8 cellular contexts compared by ENCODE assay signal in genomic region chr16:30896890-30897730, GRCh38. TPM values are rescaled to one million over a fixed set of nuclear protein-coding genes. Genes with fewer than 3 reads are reported as not detected.
DNase-seq lines count a peak whose midpoint lies in the region; ATAC-seq, FAIRE-seq and TF ChIP-seq lines count a peak whose summit lies in the region.

No MANE protein-coding gene starts in this region.

- intact Hi-C loops in activated B cell treated with CpG ODN at 0.5 μM for 24 hours (cut with micrococcal nuclease), result loop anchor here (1.0 to 2.0 kb wide), 4 partner anchors 22 to 199 kb away; partner anchors contain the start of genes ZNF646 and ZNF668

- H3K9me3 Mint-ChIP-seq in activated B cell treated with CpG ODN at 0.5 μM for 24 hours, result no peaks in the 10 kb centered on the region

- H3K4me3 Mint-ChIP-seq in activated B cell treated with CpG ODN at 0.5 μM for 24 hours, result peak overlapping the region; percentile 84

- 16 to 19% (median 17%) methylated on average over 27 to 31 of the region's 31 CpGs for WGBS in small intestine, 3 donors

- CTCF ChIA-PET in AG04449 (lab: Yijun Ruan, JAX) (interaction anchor here (1.0 to 9.1 kb wide), 6 partner anchors 20 to 91 kb away, joined by 3 to 116 read pairs (median 4); no protein-coding TSS in a partner anchor), activated B cell treated with CpG ODN at 0.5 μM for 24 hours (lab: Charles Lee) (interaction anchor here (2.2 kb wide), 1 partner anchor 53 kb away, joined by 11 read pairs; no protein-coding TSS in a partner anchor)

- H3K27ac Mint-ChIP-seq in activated B cell treated with CpG ODN at 0.5 μM for 24 hours, result peak overlapping the region; percentile 87

- POLR2A ChIA-PET in AG04449 (lab: Yijun Ruan, JAX), result interaction anchor here (1.3 to 2.6 kb wide), 3 partner anchors 16 to 92 kb away, joined by 5 to 8 read pairs (median 7); no protein-coding TSS in a partner anchor
- POLR2A ChIA-PET in activated B cell treated with CpG ODN at 0.5 μM for 24 hours (lab: Charles Lee), result interaction anchor here (0.6 to 4.5 kb wide), 11 partner anchors 14 to 785 kb away, joined by 3 to 43 read pairs (median 4); partner anchors contain the start of gene VKORC1

- FAIRE-seq in bronchial epithelial cell (lab: Jason Lieb, UNC) (no peak), small intestine (lab: Jason Lieb, UNC) (no peak)

- no peak for DNase-seq in AG04449 (ENCODE audit: low read depth, low spot score)
- peak; percentile 90 for DNase-seq in GM20000 (ENCODE audit: low spot score)
- peak; percentile 38 for DNase-seq in NCI-H1436 treated with DMSO at 0.1 percent for 48 hours (lab: John Stamatoyannopoulos, UW)
- peak; percentile 66 for DNase-seq in activated B cell treated with CpG ODN at 0.5 μM for 24 hours
- DNase-seq in bronchial epithelial cell (ENCODE audit: low read depth), result peak; percentile 73
- DNase-seq in iPS-NIHi7 (ENCODE audit: extremely low spot score), result peak; percentile 86
- peak; percentile 95 for DNase-seq in small intestine
- DNase-seq in OCI-M1 (lab: John Stamatoyannopoulos, UW), result no peak

- no peaks in the 10 kb centered on the region for H3K36me3 Mint-ChIP-seq in activated B cell treated with CpG ODN at 0.5 μM for 24 hours (ENCODE audit: low read depth)

- H3K36me3 ChIP-seq in bronchial epithelial cell (ENCODE audit: control insufficient read depth, insufficient read depth, low read length), result peaks cover 8% of the 10 kb centered on the region
- H3K36me3 ChIP-seq in small intestine (ENCODE audit: control insufficient read depth in 2 of 2, insufficient read depth in 2 of 2, low read length in 2 of 2), result no peaks in the 10 kb centered on the region

- H3K4me1 Mint-ChIP-seq in activated B cell treated with CpG ODN at 0.5 μM for 24 hours, result peaks cover 54% of the 10 kb centered on the region

- H3K4me3 ChIP-seq in AG04449 (ENCODE audit: low read depth, low read length) (peak overlapping the region; percentile 75), bronchial epithelial cell (ENCODE audit: low read depth, low read length) (peak overlapping the region; percentile 44), small intestine (ENCODE audit: low read depth in 1 of 2, low read length in 2 of 2) (peak overlapping the region in 1 of 2 donors; percentile 40)

- H3K27ac ChIP-seq in small intestine (ENCODE audit: low read depth in 1 of 2, low read length in 1 of 2), result peak overlapping the region; percentile 71 to 77

- peak; percentile 59 for ATAC-seq in activated B cell treated with CpG ODN at 0.5 μM for 24 hours (ENCODE audit: low read depth)

- TF ChIP-seq CTCF in AG04449 (IDR thresholded peaks at IDR 0.05; ENCODE audit: insufficient read depth, low read length, missing control alignments), result no peak
- no peak for TF ChIP-seq CTCF in GM20000 (IDR thresholded peaks at IDR 0.05; ENCODE audit: extremely low read depth, missing control alignments)
- TF ChIP-seq CTCF in activated B cell treated with CpG ODN at 0.5 μM for 24 hours (IDR thresholded peaks at IDR 0.05), result no peak
- TF ChIP-seq CTCF in bronchial epithelial cell (IDR thresholded peaks at IDR 0.05; ENCODE audit: insufficient read depth, low read length, severe bottlenecking), result no peak

- H3K27me3 Mint-ChIP-seq in activated B cell treated with CpG ODN at 0.5 μM for 24 hours, result no peaks in the 10 kb centered on the region

- H3K27me3 ChIP-seq in bronchial epithelial cell (ENCODE audit: control insufficient read depth, insufficient read depth, low read length) (no peaks in the 10 kb centered on the region), small intestine (ENCODE audit: control insufficient read depth in 2 of 2, insufficient read depth in 2 of 2, low read length in 2 of 2) (no peaks in the 10 kb centered on the region)

- no peaks in the 10 kb centered on the region for H3K9me3 ChIP-seq in small intestine (ENCODE audit: control insufficient read depth, low read depth)

- H3K4me1 ChIP-seq in small intestine (ENCODE audit: control insufficient read depth in 2 of 2, insufficient read depth in 1 of 2, low read depth in 1 of 2, low read length in 1 of 2), result peaks cover 4 to 5% of the 10 kb centered on the region in 2 donors

RNA-seq across cellular contexts. Expression of gene CTF1, which starts 0.7 kb away (rescaled TPM):
- total RNA-seq in activated B cell treated with CpG ODN at 0.5 μM for 24 hours, result 0.56 and 0.62 TPM in 2 replicates
- total RNA-seq in bronchial epithelial cell, result 0.26 and 0.38 TPM in 2 replicates
- 1 to 10 TPM in 1 of 3 donors, not detected in 2; 1.1 TPM for polyA plus RNA-seq in small intestine

RNA-seq across cellular contexts. Expression of gene BCL7C, which starts 3.2 kb away (rescaled TPM):
- total RNA-seq in activated B cell treated with CpG ODN at 0.5 μM for 24 hours (32.2 and 35.7 TPM in 2 replicates), bronchial epithelial cell (24.7 and 50.1 TPM in 2 replicates)
- polyA plus RNA-seq in small intestine, result 10 to 100 TPM; 27.7 to 33.2 (median 33.2) TPM

RNA-seq across cellular contexts. Expression of gene FBXL19, which starts 26.3 kb away (rescaled TPM):
- 20.3 and 24.2 TPM in 2 replicates for total RNA-seq in activated B cell treated with CpG ODN at 0.5 μM for 24 hours
- 7.9 and 10.0 TPM in 2 replicates for total RNA-seq in bronchial epithelial cell
- polyA plus RNA-seq in small intestine, result 10 to 100 TPM in 1 of 3 donors, 1 to 10 TPM in 2; 8.7 to 26.3 (median 9.7) TPM

RNA-seq across cellular contexts. Expression of gene ORAI3, which starts 51.8 kb away (rescaled TPM):
- total RNA-seq in activated B cell treated with CpG ODN at 0.5 μM for 24 hours, result 25.1 and 30.6 TPM in 2 replicates
- 16.6 and 17.5 TPM in 2 replicates for total RNA-seq in bronchial epithelial cell
- 10 to 100 TPM in 1 of 3 donors, 1 to 10 TPM in 2; 6.2 to 10.5 (median 6.7) TPM for polyA plus RNA-seq in small intestine

Comparison
In these comparisons a context has a peak if more than half of its experiments do, and no peak if none do; other contexts are left out.
1. DNase-seq: peak in GM20000 (single experiment), NCI-H1436 treated with DMSO at 0.1 percent for 48 hours (single experiment), activated B cell treated with CpG ODN at 0.5 μM for 24 hours (single experiment), bronchial epithelial cell (single experiment), iPS-NIHi7 (single experiment) and small intestine (single experiment); none in AG04449 (single experiment) and OCI-M1 (single experiment).